1 cellular context compared by ENCODE assay signal in the genomic region with DNA sequence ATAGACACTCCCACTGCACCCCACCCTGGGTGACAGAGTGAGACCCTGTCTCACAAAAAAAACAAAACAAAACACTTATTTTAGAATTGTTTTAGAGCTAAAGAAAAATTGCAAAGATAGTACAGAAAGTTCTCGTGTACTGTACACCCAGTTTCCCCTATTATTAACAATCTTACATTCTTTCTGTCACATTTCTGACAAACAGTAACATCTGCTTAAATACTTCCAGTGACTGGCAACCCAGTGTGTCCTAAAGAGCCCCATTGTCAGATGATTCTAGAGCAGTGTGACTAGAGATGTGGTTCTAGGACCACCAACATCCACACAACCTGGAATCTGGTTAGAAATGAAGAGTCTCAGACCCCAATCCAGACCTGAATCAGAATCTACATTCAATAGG.
TF ChIP-seq lines count a peak whose summit lies in the region.

No MANE protein-coding gene starts in this region.

TF ChIP-seq in K562, 482 proteins besides CTCF, POLR2A, EP300 and RAD21 (continued from another document):
- TF ChIP-seq, protein P1, sequence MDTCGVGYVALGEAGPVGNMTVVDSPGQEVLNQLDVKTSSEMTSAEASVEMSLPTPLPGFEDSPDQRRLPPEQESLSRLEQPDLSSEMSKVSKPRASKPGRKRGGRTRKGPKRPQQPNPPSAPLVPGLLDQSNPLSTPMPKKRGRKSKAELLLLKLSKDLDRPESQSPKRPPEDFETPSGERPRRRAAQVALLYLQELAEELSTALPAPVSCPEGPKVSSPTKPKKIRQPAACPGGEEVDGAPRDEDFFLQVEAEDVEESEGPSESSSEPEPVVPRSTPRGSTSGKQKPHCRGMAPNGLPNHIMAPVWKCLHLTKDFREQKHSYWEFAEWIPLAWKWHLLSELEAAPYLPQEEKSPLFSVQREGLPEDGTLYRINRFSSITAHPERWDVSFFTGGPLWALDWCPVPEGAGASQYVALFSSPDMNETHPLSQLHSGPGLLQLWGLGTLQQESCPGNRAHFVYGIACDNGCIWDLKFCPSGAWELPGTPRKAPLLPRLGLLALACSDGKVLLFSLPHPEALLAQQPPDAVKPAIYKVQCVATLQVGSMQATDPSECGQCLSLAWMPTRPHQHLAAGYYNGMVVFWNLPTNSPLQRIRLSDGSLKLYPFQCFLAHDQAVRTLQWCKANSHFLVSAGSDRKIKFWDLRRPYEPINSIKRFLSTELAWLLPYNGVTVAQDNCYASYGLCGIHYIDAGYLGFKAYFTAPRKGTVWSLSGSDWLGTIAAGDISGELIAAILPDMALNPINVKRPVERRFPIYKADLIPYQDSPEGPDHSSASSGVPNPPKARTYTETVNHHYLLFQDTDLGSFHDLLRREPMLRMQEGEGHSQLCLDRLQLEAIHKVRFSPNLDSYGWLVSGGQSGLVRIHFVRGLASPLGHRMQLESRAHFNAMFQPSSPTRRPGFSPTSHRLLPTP (IDR thresholded peaks at IDR 0.05; ENCODE audit: borderline replicate concordance, extremely low read depth, insufficient read length), result no peak
- TF ChIP-seq, protein P2, sequence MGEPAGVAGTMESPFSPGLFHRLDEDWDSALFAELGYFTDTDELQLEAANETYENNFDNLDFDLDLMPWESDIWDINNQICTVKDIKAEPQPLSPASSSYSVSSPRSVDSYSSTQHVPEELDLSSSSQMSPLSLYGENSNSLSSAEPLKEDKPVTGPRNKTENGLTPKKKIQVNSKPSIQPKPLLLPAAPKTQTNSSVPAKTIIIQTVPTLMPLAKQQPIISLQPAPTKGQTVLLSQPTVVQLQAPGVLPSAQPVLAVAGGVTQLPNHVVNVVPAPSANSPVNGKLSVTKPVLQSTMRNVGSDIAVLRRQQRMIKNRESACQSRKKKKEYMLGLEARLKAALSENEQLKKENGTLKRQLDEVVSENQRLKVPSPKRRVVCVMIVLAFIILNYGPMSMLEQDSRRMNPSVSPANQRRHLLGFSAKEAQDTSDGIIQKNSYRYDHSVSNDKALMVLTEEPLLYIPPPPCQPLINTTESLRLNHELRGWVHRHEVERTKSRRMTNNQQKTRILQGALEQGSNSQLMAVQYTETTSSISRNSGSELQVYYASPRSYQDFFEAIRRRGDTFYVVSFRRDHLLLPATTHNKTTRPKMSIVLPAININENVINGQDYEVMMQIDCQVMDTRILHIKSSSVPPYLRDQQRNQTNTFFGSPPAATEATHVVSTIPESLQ (CRISPR knock-in tag; IDR thresholded peaks at IDR 0.05), result no peak
- TF ChIP-seq NFRKB (IDR thresholded peaks at IDR 0.05; ENCODE audit: low read depth) (no peak), CBX1 (IDR thresholded peaks at IDR 0.05; ENCODE audit: low read depth) (no peak), CEBPG (CRISPR knock-in tag; IDR thresholded peaks at IDR 0.05) (no peak), CEBPG (tag; conservative IDR thresholded peaks at IDR 0.05 in 1 of 2, IDR thresholded peaks at IDR 0.05 in 1 of 2) (no peak), GATAD2A (IDR thresholded peaks at IDR 0.05) (no peak), NCOA1 (IDR thresholded peaks at IDR 0.05; ENCODE audit: low read depth) (no peak)
